ENCODE assay signal across 16 cellular contexts in genomic region chr2:69677914-69678313, GRCh38. TPM values are rescaled to one million over a fixed set of nuclear protein-coding genes. Genes with fewer than 3 reads are reported as not detected.
DNase-seq lines count a peak whose midpoint lies in the region; ATAC-seq and FAIRE-seq lines count a peak whose summit lies in the region.
"Had no signal": no experiment of that assay in that cellular context is flagged by ENCODE, and none has a peak within 500 bp of the region (broad histone marks: within the 10 kb centered on the region; RNA-seq: fewer than 3 reads in every experiment).

No MANE protein-coding gene starts in this region.

- no peaks in the 10 kb centered on the region for H3K36me3 Mint-ChIP-seq in activated T-cell treated with anti-CD3 and anti-CD28 coated beads, Interleukin-2, amount 50 U/mL, for 24 hours (ENCODE audit: low read depth)
- no peaks in the 10 kb centered on the region for H3K36me3 Mint-ChIP-seq in activated T-cell treated with anti-CD3 and anti-CD28 coated beads, Interleukin-2, amount 50 U/mL, for 4 hours (ENCODE audit: insufficient read depth)
- peaks cover 7% of the 10 kb centered on the region for H3K36me3 Mint-ChIP-seq in T-helper 17 cell (ENCODE audit: low read depth)
- H3K36me3 Mint-ChIP-seq in activated naive CD8-positive, alpha-beta T cell treated with anti-CD3 and anti-CD28 coated beads for 36 hours, result no peaks in the 10 kb centered on the region

- ATAC-seq in activated T-cell treated with anti-CD3 and anti-CD28 coated beads, Interleukin-2, amount 50 U/mL, for 4 hours, result no peak
- ATAC-seq in T-helper 17 cell (no peak), left lobe of liver (no peak)
- ATAC-seq: HCT116 had no signal

- H3K4me3 Mint-ChIP-seq in activated T-cell treated with anti-CD3 and anti-CD28 coated beads, Interleukin-2, amount 50 U/mL, for 24 hours, result peak overlapping the region; percentile 16
- H3K4me3 Mint-ChIP-seq in activated T-cell treated with anti-CD3 and anti-CD28 coated beads, Interleukin-2, amount 50 U/mL, for 4 hours, result no peak overlapping the region
- peak overlapping the region; percentile 19 for H3K4me3 Mint-ChIP-seq in T-helper 17 cell
- no peak overlapping the region for H3K4me3 Mint-ChIP-seq in activated naive CD8-positive, alpha-beta T cell treated with anti-CD3 and anti-CD28 coated beads for 36 hours

- FAIRE-seq in urothelium cell line (lab: Jason Lieb, UNC), result no peak
- FAIRE-seq: D721Med, GM12892, GM19239 had no signal

- H3K4me1 Mint-ChIP-seq in activated T-cell treated with anti-CD3 and anti-CD28 coated beads, Interleukin-2, amount 50 U/mL, for 24 hours (ENCODE audit: low read depth), result peaks cover 57% of the 10 kb centered on the region
- peaks cover 31% of the 10 kb centered on the region for H3K4me1 Mint-ChIP-seq in activated T-cell treated with anti-CD3 and anti-CD28 coated beads, Interleukin-2, amount 50 U/mL, for 4 hours (ENCODE audit: low read depth)
- peaks cover 15% of the 10 kb centered on the region for H3K4me1 Mint-ChIP-seq in T-helper 17 cell
- peaks cover 38% of the 10 kb centered on the region for H3K4me1 Mint-ChIP-seq in activated naive CD8-positive, alpha-beta T cell treated with anti-CD3 and anti-CD28 coated beads for 36 hours

- no peak for DNase-seq in activated T-cell treated with anti-CD3 and anti-CD28 coated beads, Interleukin-2, amount 50 U/mL, for 24 hours
- no peak for DNase-seq in activated T-cell treated with anti-CD3 and anti-CD28 coated beads, Interleukin-2, amount 50 U/mL, for 4 hours
- DNase-seq in T-helper 17 cell, result no peak
- no peak for DNase-seq in activated naive CD8-positive, alpha-beta T cell treated with anti-CD3 and anti-CD28 coated beads for 36 hours
- peak; percentile 41 for DNase-seq in urothelium cell line (ENCODE audit: low spot score)
- no peak for DNase-seq in HuH-7 (ENCODE audit: low spot score)
- no peak for DNase-seq in left lobe of liver (ENCODE audit: low spot score)
- DNase-seq in posterior vena cava (ENCODE audit: low spot score), result no peak
- DNase-seq: AML-193, DMS79 treated with DMSO at 0.1 percent for 48 hours, NCI-H1092, NCI-H345 had no signal

- H3K9me3 Mint-ChIP-seq in activated T-cell treated with anti-CD3 and anti-CD28 coated beads, Interleukin-2, amount 50 U/mL, for 24 hours, result no peaks in the 10 kb centered on the region
- no peaks in the 10 kb centered on the region for H3K9me3 Mint-ChIP-seq in activated T-cell treated with anti-CD3 and anti-CD28 coated beads, Interleukin-2, amount 50 U/mL, for 4 hours
- H3K9me3 Mint-ChIP-seq in activated naive CD8-positive, alpha-beta T cell treated with anti-CD3 and anti-CD28 coated beads for 36 hours, result peaks cover 5% of the 10 kb centered on the region

- H3K27me3 Mint-ChIP-seq in activated T-cell treated with anti-CD3 and anti-CD28 coated beads, Interleukin-2, amount 50 U/mL, for 24 hours, result no peaks in the 10 kb centered on the region
- no peaks in the 10 kb centered on the region for H3K27me3 Mint-ChIP-seq in activated T-cell treated with anti-CD3 and anti-CD28 coated beads, Interleukin-2, amount 50 U/mL, for 4 hours (ENCODE audit: low read depth)
- no peaks in the 10 kb centered on the region for H3K27me3 Mint-ChIP-seq in T-helper 17 cell
- H3K27me3 Mint-ChIP-seq in activated naive CD8-positive, alpha-beta T cell treated with anti-CD3 and anti-CD28 coated beads for 36 hours, result no peaks in the 10 kb centered on the region

- peak overlapping the region; percentile 54 for H3K27ac Mint-ChIP-seq in activated T-cell treated with anti-CD3 and anti-CD28 coated beads, Interleukin-2, amount 50 U/mL, for 24 hours
- no peak overlapping the region for H3K27ac Mint-ChIP-seq in T-helper 17 cell
- peak overlapping the region; percentile 65 for H3K27ac Mint-ChIP-seq in activated naive CD8-positive, alpha-beta T cell treated with anti-CD3 and anti-CD28 coated beads for 36 hours

- intact Hi-C loops in posterior vena cava (cut with DNase I), result no loop called here

- no peaks in the 10 kb centered on the region for H3K9me3 ChIP-seq in T-helper 17 cell (ENCODE audit: control insufficient read depth, low read length, poor library complexity, severe bottlenecking)

RNA-seq across cellular contexts. Expression of gene AAK1, which starts 34.4 kb away (rescaled TPM):
- 10 to 100 TPM; 46.1 to 54.5 (median 51.6) TPM for total RNA-seq in activated T-cell treated with anti-CD3 and anti-CD28 coated beads, Interleukin-2, amount 50 U/mL, for 4 hours
- total RNA-seq in T-helper 17 cell (100 to 1,000 TPM; 187 to 243 TPM), left lobe of liver (16.2 TPM), posterior vena cava (10 to 100 TPM; 63.0 to 67.0 TPM)
- 10 to 100 TPM; 78.3 to 85.4 TPM for total RNA-seq in activated naive CD8-positive, alpha-beta T cell treated with anti-CD3 and anti-CD28 coated beads for 36 hours

Comparison
In these comparisons a context has a peak if more than half of its experiments do, and no peak if none do; other contexts are left out.
1. H3K4me3 Mint-ChIP-seq: peak in activated T-cell treated with anti-CD3 and anti-CD28 coated beads, Interleukin-2, amount 50 U/mL, for 24 hours (single experiment) and T-helper 17 cell (single experiment); none in activated T-cell treated with anti-CD3 and anti-CD28 coated beads, Interleukin-2, amount 50 U/mL, for 4 hours (single experiment) and activated naive CD8-positive, alpha-beta T cell treated with anti-CD3 and anti-CD28 coated beads for 36 hours (single experiment).